In the genomic region with DNA sequence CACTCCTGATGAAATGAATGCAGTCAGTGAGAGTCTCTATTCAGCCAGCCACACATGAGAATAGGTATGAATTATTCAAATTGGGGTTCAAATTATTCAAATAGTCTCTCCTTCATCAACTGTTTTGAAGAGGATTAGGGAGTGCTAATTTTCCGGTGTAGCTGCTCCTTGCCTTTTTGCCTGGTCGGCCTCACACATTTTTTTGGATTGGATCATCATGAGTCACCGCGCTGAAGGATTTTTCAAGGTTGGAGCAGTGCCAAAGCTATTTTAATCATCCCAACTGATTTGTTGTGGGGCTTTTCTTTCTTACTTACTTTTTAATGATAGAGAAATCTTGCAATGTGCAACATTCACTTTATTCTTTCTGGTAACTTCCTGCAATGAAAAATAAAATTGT, we compare ENCODE assay signal across 9 cellular contexts. TPM values are rescaled to one million over a fixed set of nuclear protein-coding genes. Genes with fewer than 3 reads are reported as not detected.
A peak's percentile ranks its signal among the peaks of the same experiment; 100 is the strongest.
DNase-seq lines count a peak whose midpoint lies in the region; ATAC-seq, FAIRE-seq and TF ChIP-seq lines count a peak whose summit lies in the region.
"Had no signal": no experiment of that assay in that cellular context is flagged by ENCODE, and none has a peak within 500 bp of the region (broad histone marks: within the 10 kb centered on the region; RNA-seq: fewer than 3 reads in every experiment).

No MANE protein-coding gene starts in this region.

- no peak overlapping the region for H3K4me3 Mint-ChIP-seq in T-helper 2 cell treated with Interferon-gamma antibody and Interleukin-4, amounts not matched to agents 5 μg/mL and 100 μg/mL, for 36 hours

- H3K27ac ChIP-seq in trophoblast cell (ENCODE audit: low read depth, low read length): no peak overlapping the region
- no peak overlapping the region for H3K27ac ChIP-seq in effector memory CD4-positive, alpha-beta T cell (ENCODE audit: insufficient read depth, low read length, poor library complexity, severe bottlenecking)
- H3K27ac ChIP-seq: lower lobe of right lung had no signal

- H3K14ac ChIP-seq in trophoblast cell (ENCODE audit: low read length): no peak overlapping the region

- no peak for DNase-seq in H54 (ENCODE audit: insufficient read length, low spot score)
- peak; percentile 91 for DNase-seq in NCI-H748 (lab: John Stamatoyannopoulos, UW; ENCODE audit: unreplicated experiment)
- peak; percentile 39 to 86 for DNase-seq in trophoblast cell
- no peak for DNase-seq in GM12892 (ENCODE audit: insufficient read length)
- no peak for DNase-seq in stimulated activated naive CD8-positive, alpha-beta T cell treated with anti-CD3 and anti-CD28 coated beads, Interleukin-15, Interleukin-2, amounts not matched to agents 100 U/mL and 50 U/mL, for 24 hours
- DNase-seq in T-helper 2 cell treated with Interferon-gamma antibody and Interleukin-4, amounts not matched to agents 5 μg/mL and 100 μg/mL, for 36 hours (ENCODE audit: low spot score): no peak
- DNase-seq in effector memory CD4-positive, alpha-beta T cell: no peak
- DNase-seq: lower lobe of right lung had no signal

- no peak overlapping the region for H4K8ac ChIP-seq in trophoblast cell (ENCODE audit: low read depth, low read length)

- no peak overlapping the region for H2BK5ac ChIP-seq in trophoblast cell (ENCODE audit: low read depth, low read length, poor library complexity)

- H3K23ac ChIP-seq in trophoblast cell (ENCODE audit: low read length): no peak overlapping the region

- no peak overlapping the region for H2BK120ac ChIP-seq in trophoblast cell (ENCODE audit: insufficient read depth, low read length, poor library complexity)

- no peak overlapping the region for H3K18ac ChIP-seq in trophoblast cell (ENCODE audit: low read length)

- no peaks in the 10 kb centered on the region for H3K9me3 ChIP-seq in trophoblast cell (ENCODE audit: insufficient read depth, low read depth, low read length)
- H3K9me3 ChIP-seq in effector memory CD4-positive, alpha-beta T cell (ENCODE audit: control insufficient read depth, low read length): no peaks in the 10 kb centered on the region
- H3K9me3 ChIP-seq: lower lobe of right lung had no signal

- no peak overlapping the region for H4K91ac ChIP-seq in trophoblast cell (ENCODE audit: low read depth, low read length)

- H3K27ac Mint-ChIP-seq in T-helper 2 cell treated with Interferon-gamma antibody and Interleukin-4, amounts not matched to agents 5 μg/mL and 100 μg/mL, for 36 hours: no peak overlapping the region

- no peaks in the 10 kb centered on the region for H3K36me3 ChIP-seq in trophoblast cell (ENCODE audit: control insufficient read depth in 1 of 2, insufficient read depth in 2 of 2, low read length in 2 of 2)
- no peaks in the 10 kb centered on the region for H3K36me3 ChIP-seq in effector memory CD4-positive, alpha-beta T cell (ENCODE audit: control insufficient read depth, insufficient read depth, low read length)
- H3K36me3 ChIP-seq: lower lobe of right lung had no signal

- H3K4ac ChIP-seq in trophoblast cell (ENCODE audit: low read depth, low read length): no peak overlapping the region

- H2AK5ac ChIP-seq in trophoblast cell (ENCODE audit: low read length): no peak overlapping the region

- H3K27me3 ChIP-seq in trophoblast cell (ENCODE audit: insufficient read depth, low read length): no peaks in the 10 kb centered on the region
- H3K27me3 ChIP-seq in effector memory CD4-positive, alpha-beta T cell (replicated peaks; ENCODE audit: control insufficient read depth, insufficient read depth, low read length, poor library complexity, severe bottlenecking): no peaks in the 10 kb centered on the region

- H3K4me1 Mint-ChIP-seq in T-helper 2 cell treated with Interferon-gamma antibody and Interleukin-4, amounts not matched to agents 5 μg/mL and 100 μg/mL, for 36 hours (ENCODE audit: low read depth): no peaks in the 10 kb centered on the region

- peak; percentile 90 for FAIRE-seq in H54 (lab: Jason Lieb, UNC)
- no peak for FAIRE-seq in GM12892 (lab: Jason Lieb, UNC)

- no peak overlapping the region for H3K4me2 ChIP-seq in trophoblast cell (ENCODE audit: low read length)

- no peaks in the 10 kb centered on the region for H3K79me2 ChIP-seq in trophoblast cell (ENCODE audit: control insufficient read depth, insufficient read depth, low read length, poor library complexity)

- no peaks in the 10 kb centered on the region for H3K36me3 Mint-ChIP-seq in T-helper 2 cell treated with Interferon-gamma antibody and Interleukin-4, amounts not matched to agents 5 μg/mL and 100 μg/mL, for 36 hours (ENCODE audit: low read depth)

- no peak overlapping the region for H3K9ac ChIP-seq in trophoblast cell (ENCODE audit: low read length)

- ATAC-seq in esophagus mucosa: peak; percentile 66
- ATAC-seq in stimulated activated naive CD8-positive, alpha-beta T cell treated with anti-CD3 and anti-CD28 coated beads, Interleukin-15, Interleukin-2, amounts not matched to agents 100 U/mL and 50 U/mL, for 24 hours: no peak

- no peak overlapping the region for H3K4me3 ChIP-seq in trophoblast cell (ENCODE audit: low read depth, low read length)
- H3K4me3 ChIP-seq in effector memory CD4-positive, alpha-beta T cell (ENCODE audit: insufficient read depth, low read depth, low read length, poor library complexity, severe bottlenecking): no peak overlapping the region
- H3K4me3 ChIP-seq: lower lobe of right lung had no signal

- H2AFZ ChIP-seq in trophoblast cell (ENCODE audit: insufficient read depth, low read length, poor library complexity): no peak overlapping the region

- H3K4me1 ChIP-seq in trophoblast cell (ENCODE audit: control insufficient read depth in 1 of 2, insufficient read depth in 2 of 2, low read length in 2 of 2): no peaks in the 10 kb centered on the region
- H3K4me1 ChIP-seq in effector memory CD4-positive, alpha-beta T cell (ENCODE audit: control insufficient read depth, insufficient read depth, low read length, poor library complexity, severe bottlenecking): no peaks in the 10 kb centered on the region

- no CpG with 5 or more reads among the region's 4 CpGs for WGBS in trophoblast cell (ENCODE audit: extremely low coverage, insufficient coverage, insufficient read length)

- H3K9me3 Mint-ChIP-seq in T-helper 2 cell treated with Interferon-gamma antibody and Interleukin-4, amounts not matched to agents 5 μg/mL and 100 μg/mL, for 36 hours: no peaks in the 10 kb centered on the region

- H4K12ac ChIP-seq in trophoblast cell (ENCODE audit: low read depth, low read length): no peak overlapping the region

- no peak for TF ChIP-seq POLR2A in H54 (IDR thresholded peaks at IDR 0.05; ENCODE audit: low read depth, low read length)
- TF ChIP-seq POLR2A in GM12892 (IDR thresholded peaks at IDR 0.05; ENCODE audit: low read depth, low read length): no peak

- H2BK12ac ChIP-seq in trophoblast cell (ENCODE audit: low read length): no peak overlapping the region

- no peaks in the 10 kb centered on the region for H3K27me3 Mint-ChIP-seq in T-helper 2 cell treated with Interferon-gamma antibody and Interleukin-4, amounts not matched to agents 5 μg/mL and 100 μg/mL, for 36 hours (ENCODE audit: low read depth)

- H3K79me1 ChIP-seq in trophoblast cell (ENCODE audit: low read length): no peaks in the 10 kb centered on the region

RNA-seq across cellular contexts. Expression of gene DTNA, which starts 2.4 kb away (rescaled TPM):
- 2.3 TPM for total RNA-seq in esophagus mucosa
- polyA plus RNA-seq in trophoblast cell (2013): 3.7 and 4.3 TPM in 2 replicates
- polyA plus RNA-seq in GM12892 (2012; ENCODE audit: missing spikeins): 0.36 TPM

Comparison
In these comparisons a context has a peak if more than half of its experiments do, and no peak if none do; other contexts are left out.
1. DNase-seq: peak in NCI-H748 (single experiment) and trophoblast cell (2 of 2); none in H54 (single experiment), GM12892 (single experiment), stimulated activated naive CD8-positive, alpha-beta T cell treated with anti-CD3 and anti-CD28 coated beads, Interleukin-15, Interleukin-2, amounts not matched to agents 100 U/mL and 50 U/mL, for 24 hours (single experiment), T-helper 2 cell treated with Interferon-gamma antibody and Interleukin-4, amounts not matched to agents 5 μg/mL and 100 μg/mL, for 36 hours (single experiment) and effector memory CD4-positive, alpha-beta T cell (0 of 3).